In genomic region chr18:1422634-1423033, GRCh38 we compare ENCODE assay signal across 11 cellular contexts.
"Had no signal": no experiment of that assay in that cellular context is flagged by ENCODE, and none has a peak within 500 bp of the region (broad histone marks: within the 10 kb centered on the region; RNA-seq: fewer than 3 reads in every experiment).

No MANE protein-coding gene starts in this region.

- ATAC-seq: GM23338, HCT116 had no signal

- H3K4me3 Mint-ChIP-seq: GM23338, H9, HFFc6 had no signal

- H3K4me3 ChIP-seq: GM23248, GM23338, HAP-1 had no signal

- H3K4me2 ChIP-seq: GM23338 had no signal

- H3K4me1 Mint-ChIP-seq: GM23338, H9 had no signal

- DNase-seq: GM23248, GOT3, H7, H9, HCEC 1CT, HFFc6 had no signal

- H3K36me3 ChIP-seq: HAP-1 had no signal

- H3K27ac Mint-ChIP-seq: H9, HFFc6 had no signal

- H3K4me1 ChIP-seq: HAP-1 had no signal

- H3K27ac ChIP-seq: GM23248 had no signal

- FAIRE-seq: H1, H54 had no signal

- H2AFZ ChIP-seq: GM23248, GM23338 had no signal

- H3K9ac ChIP-seq: GM23248 had no signal

- H3K9me3 Mint-ChIP-seq: GM23338, H9 had no signal

- H3K9me3 ChIP-seq: HAP-1 had no signal
